In the genomic region with DNA sequence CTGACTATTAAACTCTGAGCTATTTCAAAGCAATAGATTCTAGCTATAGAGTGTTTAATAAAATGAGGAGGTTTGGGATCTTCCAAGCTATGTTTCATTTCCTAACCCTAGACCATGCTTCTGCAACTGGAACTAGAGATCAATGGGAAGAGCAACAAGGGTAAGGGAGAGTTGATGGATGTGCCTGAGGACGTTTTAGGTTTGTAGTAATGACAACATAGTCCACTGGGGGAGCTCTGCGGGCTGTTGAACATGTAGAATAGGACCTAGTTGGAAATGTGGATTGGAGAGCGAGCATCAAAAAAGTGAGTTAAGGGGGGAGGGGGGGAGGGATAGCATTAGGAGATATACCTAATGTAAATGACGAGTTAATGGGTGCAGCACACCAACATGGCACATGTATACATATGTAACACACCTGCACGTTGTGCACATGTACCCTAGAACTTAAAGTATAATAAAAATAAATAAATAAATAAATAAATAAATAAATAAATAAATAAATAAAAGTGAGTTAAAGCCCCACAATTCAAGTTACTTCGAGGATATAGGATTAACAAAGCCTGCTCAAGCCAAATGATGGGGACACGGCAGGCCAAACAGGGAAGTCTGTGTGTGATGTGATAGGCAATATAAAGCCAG, we compare ENCODE assay signal across 8 cellular contexts.
DNase-seq lines count a peak whose midpoint lies in the region; ATAC-seq, FAIRE-seq and TF ChIP-seq lines count a peak whose summit lies in the region.
"Not testable (repeated sequence)": the region's sequence is repeated elsewhere in the genome, so short reads cannot be mapped to it uniquely, and the experiment has no call there.

No MANE protein-coding gene starts in this region.

- peak; percentile 50 for DNase-seq in AG08395 (ENCODE audit: low spot score)
- peak; percentile 18 for DNase-seq in NCI-H2171 (lab: John Stamatoyannopoulos, UW)
- DNase-seq in SK-N-DZ (ENCODE audit: low spot score), result peak; percentile 57
- not testable (repeated sequence) for DNase-seq in GM12878 (ENCODE audit: low read depth, low spot score)
- peak in 1 of 2 donors; percentile 39 for DNase-seq in heart right ventricle
- peak; percentile 76 for DNase-seq in neural progenitor cell (ENCODE audit: low spot score)

- not testable (repeated sequence) for H3K4me3 Mint-ChIP-seq in neural progenitor cell

- not testable (repeated sequence) for H3K36me3 Mint-ChIP-seq in neural progenitor cell

- H3K27ac Mint-ChIP-seq in neural progenitor cell, result not testable (repeated sequence)

- not testable (repeated sequence) for H3K79me2 ChIP-seq in GM12878 (ENCODE audit: control insufficient read depth, insufficient read depth, low read length); neural progenitor cell (ENCODE audit: low read depth)

- not testable (repeated sequence) for TF ChIP-seq EP300 in GM12878 (IDR thresholded peaks at IDR 0.05; ENCODE audit: borderline replicate concordance in 1 of 2, control insufficient read depth in 1 of 2, low read depth in 2 of 2, low read length in 2 of 2)

- peak; percentile 74 for TF ChIP-seq CTCF in GM12873 (IDR thresholded peaks at IDR 0.05; ENCODE audit: insufficient read depth, low read depth, low read length, missing control alignments)
- peak; percentile 48 to 68 (median 58); a peak in 5 of 6 replicates for TF ChIP-seq CTCF in GM12878 (IDR thresholded peaks at IDR 0.05 in 2 of 3, conservative IDR thresholded peaks at IDR 0.05 in 1 of 3; ENCODE audit: control insufficient read depth in 2 of 3, extremely low read depth in 1 of 3, insufficient read depth in 1 of 3, low read depth in 3 of 3, low read length in 3 of 3)
- peak; percentile 21 to 61 (median 52) for TF ChIP-seq CTCF in heart right ventricle (IDR thresholded peaks at IDR 0.05)
- peak; percentile 64 for TF ChIP-seq CTCF in neural progenitor cell (IDR thresholded peaks at IDR 0.05)

- not testable (repeated sequence) for H3K9me3 Mint-ChIP-seq in neural progenitor cell

- H3K27ac ChIP-seq in GM12878 (ENCODE audit: control insufficient read depth, insufficient read depth); heart right ventricle; neural progenitor cell: not testable (repeated sequence)

- TF ChIP-seq RAD21 in GM12878 (IDR thresholded peaks at IDR 0.05; ENCODE audit: insufficient read depth, low read depth, low read length), result peak; percentile 38; the same call in 1 of the 2 replicates

- H3K4me1 ChIP-seq in GM12878 (ENCODE audit: control insufficient read depth, insufficient read depth, low read length), result peaks cover 14% of the 10 kb centered on the region
- peaks cover 0 to 21% (median 14%) of the 10 kb centered on the region in 9 donors for H3K4me1 ChIP-seq in heart right ventricle
- peaks cover 48% of the 10 kb centered on the region for H3K4me1 ChIP-seq in neural progenitor cell

- RAD21 ChIA-PET in GM12878 (lab: Charles Lee; ENCODE audit: unreplicated experiment), result interaction anchor here (0.9 kb wide), 1 partner anchor 64 kb away, joined by 3 read pairs; no protein-coding TSS in a partner anchor

- not testable (repeated sequence) for FAIRE-seq in GM12878 (lab: Jason Lieb, UNC)

- 29% methylated on average over 7 of the region's 7 CpGs for WGBS in GM12878 (ENCODE audit: insufficient coverage, insufficient replicate concordance, low lambda C conversion rate, missing lambda C conversion rate)
- WGBS in heart right ventricle, 2 donors, result 49 to 53% methylated on average over 7 of the region's 7 CpGs

- not testable (repeated sequence) for H3K9ac ChIP-seq in GM12878 (ENCODE audit: control insufficient read depth, insufficient read depth, low read length); neural progenitor cell

- intact Hi-C loops in GM12878 (cut with micrococcal nuclease; ENCODE audit: unreplicated experiment), result loop anchor here (2.0 to 10.0 kb wide), 3 partner anchors 161 to 345 kb away; no protein-coding TSS in a partner anchor
- intact Hi-C loops in heart right ventricle (cut with DNase I), result not testable (repeated sequence)

- H3F3A ChIP-seq in neural progenitor cell (ENCODE audit: low read depth), result peaks cover 42% of the 10 kb centered on the region

- not testable (repeated sequence) for BruUV-seq in GM12878 (replicated peaks; lab: Mats Ljungman, UMichigan)

- not testable (repeated sequence) for H3K27me3 ChIP-seq in GM12878 (replicated peaks in 1 of 2; ENCODE audit: control insufficient read depth in 2 of 2, insufficient read depth in 2 of 2, low read length in 1 of 2); neural progenitor cell
- peaks cover 0 to 48% (median 11%) of the 10 kb centered on the region in 7 donors for H3K27me3 ChIP-seq in heart right ventricle

- H3K36me3 ChIP-seq in GM12878 (ENCODE audit: control insufficient read depth in 2 of 2, insufficient read depth in 2 of 2, low read length in 1 of 2); heart right ventricle; neural progenitor cell: not testable (repeated sequence)

- not testable (repeated sequence) for H3K27me3 Mint-ChIP-seq in neural progenitor cell (ENCODE audit: insufficient read depth, low read depth)

- 0 out of 2 replicates have a peak overlapping the region, but pooled peaks have one; percentile 23 for H3K4me3 ChIP-seq in GM12878
- H3K4me3 ChIP-seq in heart right ventricle, neural progenitor cell: not testable (repeated sequence)

- not testable (repeated sequence) for H3K9me3 ChIP-seq in GM12878 (replicated peaks; ENCODE audit: control insufficient read depth, insufficient read depth, low read length); heart right ventricle; neural progenitor cell (ENCODE audit: low read depth)

- not testable (repeated sequence) for H2AFZ ChIP-seq in GM12878 (ENCODE audit: control insufficient read depth, low read depth, low read length)
- peak overlapping the region; percentile 28 for H2AFZ ChIP-seq in neural progenitor cell (replicated peaks)

- peak overlapping the region; percentile 56; the same call in 1 of the 2 replicates for H3K4me2 ChIP-seq in GM12878 (ENCODE audit: control insufficient read depth, insufficient read depth)
- not testable (repeated sequence) for H3K4me2 ChIP-seq in neural progenitor cell

- SMC1A ChIA-PET in GM12878 (lab: Charles Lee; ENCODE audit: uncharacterized antibody, unreplicated experiment), result interaction anchor here (0.8 to 2.4 kb wide), 3 partner anchors 166 to 307 kb away, joined by 3 to 6 read pairs (median 3); a partner anchor contains a TSS

- peaks cover 51% of the 10 kb centered on the region for H3K4me1 Mint-ChIP-seq in neural progenitor cell

- CTCF ChIA-PET in GM12878 (lab: Yijun Ruan, JAX), result interaction anchor here (0.6 to 1.7 kb wide), 7 partner anchors 9 to 306 kb away, joined by 3 to 6 read pairs (median 3); no protein-coding TSS in a partner anchor

- in situ Hi-C loops in GM12878 (cut with MboI), result not testable (repeated sequence)

- POLR2A ChIA-PET in GM12878 (lab: Charles Lee), result not testable (repeated sequence)

- H4K20me1 ChIP-seq in GM12878 (ENCODE audit: control insufficient read depth, insufficient read depth); neural progenitor cell (ENCODE audit: low read depth): not testable (repeated sequence)

- ATAC-seq in HG03354 (IDR thresholded peaks at IDR 0.05; ENCODE audit: poor library complexity, severe bottlenecking, unreplicated experiment) (peak; percentile 77), GM12878 (peak; percentile 84), heart right ventricle (peak in 5 of 8 donors; percentile 62 to 76 (median 70))

- TF ChIP-seq POLR2A in GM12878 (IDR thresholded peaks at IDR 0.05; ENCODE audit: low read depth, low read length), result not testable (repeated sequence)

TF ChIP-seq in GM12878, 131 proteins besides CTCF, POLR2A, EP300 and RAD21:
- TF ChIP-seq SMC3 (IDR thresholded peaks at IDR 0.05; ENCODE audit: borderline replicate concordance, low read length), result peak; percentile 11; the same call in 1 of the 2 replicates
